ENCODE assay signal across 38 cellular contexts in the genomic region with DNA sequence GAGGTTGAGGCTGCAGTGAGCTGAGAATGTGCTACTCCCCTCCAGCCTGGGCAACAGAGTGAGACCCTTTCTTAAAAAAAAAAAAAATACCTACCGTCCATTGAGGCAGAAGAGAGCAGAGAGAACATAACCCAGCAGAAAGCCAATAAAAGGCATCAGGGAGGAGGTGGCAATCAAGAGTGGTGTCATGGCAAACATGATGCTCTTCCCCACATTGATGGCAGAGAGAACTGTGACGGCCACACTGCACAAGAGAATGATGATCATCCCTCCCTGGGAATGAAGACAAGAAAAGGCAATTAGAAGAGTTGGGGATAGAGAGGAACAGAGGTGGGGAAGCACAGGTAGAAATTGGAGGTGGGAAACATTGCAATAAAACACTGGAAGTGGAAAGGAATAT. TPM values are rescaled to one million over a fixed set of nuclear protein-coding genes. Genes with fewer than 3 reads are reported as not detected.
DNase-seq lines count a peak whose midpoint lies in the region; ATAC-seq, FAIRE-seq and TF ChIP-seq lines count a peak whose summit lies in the region.
"Had no signal": no experiment of that assay in that cellular context is flagged by ENCODE, and none has a peak within 500 bp of the region (broad histone marks: within the 10 kb centered on the region; RNA-seq: fewer than 3 reads in every experiment).

No MANE protein-coding gene starts in this region.

- POLR2A ChIA-PET in CD4-positive, alpha-beta T cell (lab: Charles Lee), result interaction anchor here (6.6 kb wide), 1 partner anchor 12 kb away, joined by 62 read pairs; a partner anchor contains a TSS
- POLR2A ChIA-PET in naive thymus-derived CD8-positive, alpha-beta T cell (lab: Charles Lee), result interaction anchor here (3.7 kb wide), 1 partner anchor 12 kb away, joined by 24 read pairs; a partner anchor contains a TSS
- POLR2A ChIA-PET in A673 (lab: Charles Lee; ENCODE audit: low non-redundant PET), result no interaction called here

- no peaks in the 10 kb centered on the region for H3K4me1 ChIP-seq in A673 (ENCODE audit: insufficient read depth, low read length, poor library complexity, severe bottlenecking)
- H3K4me1 ChIP-seq: ascending aorta; BLaER1 treated with 17β-estradiol and CSF1 and Interleukin-3, amounts not matched to agents 10 nM and 100 nM had no signal

- no peaks in the 10 kb centered on the region for H3K27me3 Mint-ChIP-seq in CD4-positive, alpha-beta T cell
- H3K27me3 Mint-ChIP-seq in central memory CD8-positive, alpha-beta T cell, result no peaks in the 10 kb centered on the region
- H3K27me3 Mint-ChIP-seq in naive thymus-derived CD8-positive, alpha-beta T cell, result no peaks in the 10 kb centered on the region
- H3K27me3 Mint-ChIP-seq in HFFc6 (ENCODE audit: insufficient read depth), result peaks cover 15% of the 10 kb centered on the region; the same call in 1 of the 2 replicates
- H3K27me3 Mint-ChIP-seq: activated naive CD8-positive, alpha-beta T cell treated with anti-CD3 and anti-CD28 coated beads, Interleukin-2, amount 10 ng/mL, durations not matched to agents 7 days and 5 days; stimulated activated memory B cell treated with anti-CD40 and anti-IgM and Interleukin-4, amounts not matched to agents 10 μg/mL and 1 μg/mL and 100 μg/mL, for 72 hours; T-cell had no signal

- FAIRE-seq in GM12892 (lab: Jason Lieb, UNC), result no peak
- FAIRE-seq: kidney had no signal

- H3K9me3 Mint-ChIP-seq in CD4-positive, alpha-beta T cell, result no peaks in the 10 kb centered on the region
- H3K9me3 Mint-ChIP-seq in central memory CD8-positive, alpha-beta T cell, result no peaks in the 10 kb centered on the region
- no peaks in the 10 kb centered on the region for H3K9me3 Mint-ChIP-seq in naive thymus-derived CD8-positive, alpha-beta T cell
- no peaks in the 10 kb centered on the region for H3K9me3 Mint-ChIP-seq in HFFc6
- H3K9me3 Mint-ChIP-seq: activated naive CD8-positive, alpha-beta T cell treated with anti-CD3 and anti-CD28 coated beads, Interleukin-2, amount 10 ng/mL, durations not matched to agents 7 days and 5 days; nephron; stimulated activated memory B cell treated with anti-CD40 and anti-IgM and Interleukin-4, amounts not matched to agents 10 μg/mL and 1 μg/mL and 100 μg/mL, for 72 hours; T-cell had no signal

- no peak overlapping the region for H3K4me3 Mint-ChIP-seq in CD4-positive, alpha-beta T cell
- peak overlapping the region; percentile 3 for H3K4me3 Mint-ChIP-seq in central memory CD8-positive, alpha-beta T cell
- peak overlapping the region in 1 of 10 donors; percentile 68 for H3K4me3 Mint-ChIP-seq in naive thymus-derived CD8-positive, alpha-beta T cell
- H3K4me3 Mint-ChIP-seq in HFFc6, result no peak overlapping the region
- H3K4me3 Mint-ChIP-seq: activated naive CD8-positive, alpha-beta T cell treated with anti-CD3 and anti-CD28 coated beads, Interleukin-2, amount 10 ng/mL, durations not matched to agents 7 days and 5 days; nephron; stimulated activated memory B cell treated with anti-CD40 and anti-IgM and Interleukin-4, amounts not matched to agents 10 μg/mL and 1 μg/mL and 100 μg/mL, for 72 hours; T-cell had no signal

- no peaks in the 10 kb centered on the region for H3K27me3 ChIP-seq in CD4-positive, alpha-beta T cell (ENCODE audit: control insufficient read depth, insufficient read depth, low read length)
- no peaks in the 10 kb centered on the region for H3K27me3 ChIP-seq in A673 (replicated peaks; ENCODE audit: insufficient read depth, low read depth, low read length, poor library complexity)
- H3K27me3 ChIP-seq: ascending aorta; BLaER1 treated with 17β-estradiol and CSF1 and Interleukin-3, amounts not matched to agents 10 nM and 100 nM; heart left ventricle had no signal

- no peak for ATAC-seq in CD4-positive, alpha-beta T cell (ENCODE audit: poor library complexity)
- ATAC-seq in central memory CD8-positive, alpha-beta T cell (replicated peaks; ENCODE audit: extremely low read depth, poor library complexity, severe bottlenecking), result no peak
- no peak for ATAC-seq in naive thymus-derived CD8-positive, alpha-beta T cell
- no peak for ATAC-seq in GM21723 (IDR thresholded peaks at IDR 0.05; ENCODE audit: unreplicated experiment)
- ATAC-seq: PC-3; stimulated activated memory B cell treated with anti-CD40 and anti-IgM and Interleukin-4, amounts not matched to agents 10 μg/mL and 1 μg/mL and 100 μg/mL, for 72 hours had no signal

- no peak overlapping the region for H3K27ac ChIP-seq in CD4-positive, alpha-beta T cell (ENCODE audit: low read depth, low read length)
- no peak overlapping the region for H3K27ac ChIP-seq in A673 (ENCODE audit: low read depth, low read length, poor library complexity, severe bottlenecking)
- H3K27ac ChIP-seq: ascending aorta; BLaER1 treated with 17β-estradiol and CSF1 and Interleukin-3, amounts not matched to agents 10 nM and 100 nM; heart left ventricle; KMS-11 had no signal

- H3K4me1 Mint-ChIP-seq in CD4-positive, alpha-beta T cell (ENCODE audit: low read depth), result peaks cover 68% of the 10 kb centered on the region
- H3K4me1 Mint-ChIP-seq in central memory CD8-positive, alpha-beta T cell, result peaks cover 33% of the 10 kb centered on the region
- peaks cover 30 to 67% (median 53%) of the 10 kb centered on the region in 4 donors for H3K4me1 Mint-ChIP-seq in naive thymus-derived CD8-positive, alpha-beta T cell
- H3K4me1 Mint-ChIP-seq in HFFc6 (ENCODE audit: low read depth), result peaks cover 16% of the 10 kb centered on the region; the same call in 1 of the 2 replicates
- H3K4me1 Mint-ChIP-seq: nephron had no signal

- H3K9me3 ChIP-seq in CD4-positive, alpha-beta T cell (ENCODE audit: control insufficient read depth, low read length), result no peaks in the 10 kb centered on the region
- no peaks in the 10 kb centered on the region for H3K9me3 ChIP-seq in A673 (ENCODE audit: low read depth, low read length, poor library complexity, severe bottlenecking)
- H3K9me3 ChIP-seq: ascending aorta; BLaER1 treated with 17β-estradiol and CSF1 and Interleukin-3, amounts not matched to agents 10 nM and 100 nM; heart left ventricle had no signal

- peaks cover 69% of the 10 kb centered on the region for H3K36me3 Mint-ChIP-seq in CD4-positive, alpha-beta T cell (ENCODE audit: low read depth)
- H3K36me3 Mint-ChIP-seq in central memory CD8-positive, alpha-beta T cell (ENCODE audit: insufficient read depth), result peaks cover 59% of the 10 kb centered on the region
- peaks cover 0 to 73% (median 25%) of the 10 kb centered on the region in 3 donors for H3K36me3 Mint-ChIP-seq in naive thymus-derived CD8-positive, alpha-beta T cell
- peaks cover 53% of the 10 kb centered on the region for H3K36me3 Mint-ChIP-seq in HFFc6 (ENCODE audit: low read depth)

- no peak for DNase-seq in CD4-positive, alpha-beta T cell
- DNase-seq in GM12892 (ENCODE audit: insufficient read length) (no peak), HFFc6 (no peak), NCI-H1048 (lab: John Stamatoyannopoulos, UW) (no peak), A673 (ENCODE audit: low spot score) (no peak)
- DNase-seq in central memory CD8-positive, alpha-beta T cell (ENCODE audit: low spot score in 2 of 2), result no peak
- DNase-seq in naive thymus-derived CD8-positive, alpha-beta T cell, result no peak
- DNase-seq: activated CD4-positive, alpha-beta T cell treated with anti-CD3 and anti-CD28 coated beads, Interleukin-2, amount 50 U/mL, for 4 hours; activated CD4-positive, CD25-positive, alpha-beta regulatory T cell; activated CD8-positive, alpha-beta memory T cell treated with anti-CD3 and anti-CD28 coated beads, Interleukin-2, amount 50 U/mL, for 48 hours; activated naive CD8-positive, alpha-beta T cell treated with anti-CD3 and anti-CD28 coated beads, Interleukin-2, amount 10 ng/mL, durations not matched to agents 7 days and 5 days; Calu3; cortex of kidney; DND-41; GF-D8; GOT3; kidney; midbrain; MM.1S; NCI-H1417; NCI-H2029 treated with DMSO at 0.1 percent for 48 hours; NCI-H2227 treated with DMSO at 0.1 percent for 48 hours; NCI-H526; PC-3; T-cell had no signal

- BruUV-seq in A673 (replicated peaks; lab: Mats Ljungman, UMichigan), result no TSS peak

- CTCF ChIA-PET in CD4-positive, alpha-beta T cell (lab: Charles Lee), result no interaction called here
- CTCF ChIA-PET in A673 (lab: Charles Lee), result no interaction called here

- intact Hi-C loops in CD4-positive, alpha-beta T cell (cut with DNase I, micrococcal nuclease), result no loop called here
- intact Hi-C loops in A673 (cut with micrococcal nuclease; ENCODE audit: unreplicated experiment), result no loop called here

- peak overlapping the region; percentile 21 for H3K27ac Mint-ChIP-seq in CD4-positive, alpha-beta T cell
- H3K27ac Mint-ChIP-seq in central memory CD8-positive, alpha-beta T cell (ENCODE audit: low read depth), result peak overlapping the region; percentile 64
- H3K27ac Mint-ChIP-seq in naive thymus-derived CD8-positive, alpha-beta T cell, result peak overlapping the region in 8 of 10 donors; percentile 3 to 85 (median 56)
- no peak overlapping the region for H3K27ac Mint-ChIP-seq in HFFc6
- H3K27ac Mint-ChIP-seq: activated naive CD8-positive, alpha-beta T cell treated with anti-CD3 and anti-CD28 coated beads, Interleukin-2, amount 10 ng/mL, durations not matched to agents 7 days and 5 days; nephron; stimulated activated memory B cell treated with anti-CD40 and anti-IgM and Interleukin-4, amounts not matched to agents 10 μg/mL and 1 μg/mL and 100 μg/mL, for 72 hours had no signal

- peak; percentile 31; the same call in 1 of the 2 replicates for TF ChIP-seq POLR2A in GM12892 (IDR thresholded peaks at IDR 0.05; ENCODE audit: low read depth, low read length)

- TF ChIP-seq CTCF in CD4-positive, alpha-beta T cell (IDR thresholded peaks at IDR 0.05), result no peak
- no peak for TF ChIP-seq CTCF in HFFc6 (IDR thresholded peaks at IDR 0.05)
- no peak for TF ChIP-seq CTCF in A673 (conservative IDR thresholded peaks at IDR 0.05; ENCODE audit: low read depth, low read length)

- no peak overlapping the region for H3K4me3 ChIP-seq in A673 (ENCODE audit: low read depth, low read length, poor library complexity, severe bottlenecking)
- H3K4me3 ChIP-seq: ascending aorta; BLaER1 treated with 17β-estradiol and CSF1 and Interleukin-3, amounts not matched to agents 10 nM and 100 nM; heart left ventricle had no signal

- H3K36me3 ChIP-seq in A673 (ENCODE audit: insufficient read depth, low read length, poor library complexity, severe bottlenecking), result peaks cover 40% of the 10 kb centered on the region

RNA-seq across cellular contexts. Expression of a gene that starts 12.1 kb away (rescaled TPM):
- 1,000 to 10,000 TPM; 1,437 to 1,479 TPM for total RNA-seq in CD4-positive, alpha-beta T cell
- 342 TPM for polyA plus RNA-seq in GM12892 (2012; ENCODE audit: missing spikeins)
- 1,000 to 10,000 TPM; 1,187 to 1,211 TPM for total RNA-seq in naive thymus-derived CD8-positive, alpha-beta T cell
- polyA plus RNA-seq in naive thymus-derived CD8-positive, alpha-beta T cell, result 1,000 to 10,000 TPM; 1,279 to 1,496 (median 1,446) TPM
- total RNA-seq in HFFc6 (2021; fragmentation: NEBNext Ultra II Directional; extraction: Animal tissue kit (Norgen Biotek cat#: 25700)), result 100 to 1,000 TPM; 162 to 221 (median 185) TPM
- total RNA-seq in A673 (2021), result 324 and 338 TPM in 2 replicates

RNA-seq across cellular contexts. Expression of a gene that starts 18.0 kb away (rescaled TPM):
- total RNA-seq in CD4-positive, alpha-beta T cell, result not detected
- polyA plus RNA-seq in GM12892 (2012; ENCODE audit: missing spikeins), result 0.13 TPM
- not detected for total RNA-seq in naive thymus-derived CD8-positive, alpha-beta T cell
- polyA plus RNA-seq in naive thymus-derived CD8-positive, alpha-beta T cell, result under 1 TPM in 1 of 3 donors, not detected in 2; 0.20 TPM
- total RNA-seq in HFFc6 (2021; fragmentation: NEBNext Ultra II Directional; extraction: Animal tissue kit (Norgen Biotek cat#: 25700)), result not detected
- not detected in 2 replicates for total RNA-seq in A673 (2021)
- total RNA-seq: activated naive CD8-positive, alpha-beta T cell treated with anti-CD3 and anti-CD28 coated beads, Interleukin-2, amount 10 ng/mL, durations not matched to agents 7 days and 5 days; ascending aorta; Calu3; cardiac septum; heart left ventricle; kidney; lower leg skin; osteocyte; PC-3; skeletal muscle tissue; subcutaneous adipose tissue had no signal
- polyA plus RNA-seq: esophagus, heart left ventricle had no signal
